Comparison of ENCODE assay signal across 9 cellular contexts in genomic region chr19:41646589-41647204, GRCh38. TPM values are rescaled to one million over a fixed set of nuclear protein-coding genes. Genes with fewer than 3 reads are reported as not detected.
A peak's percentile ranks its signal among the peaks of the same experiment; 100 is the strongest.
DNase-seq lines count a peak whose midpoint lies in the region; ATAC-seq and TF ChIP-seq lines count a peak whose summit lies in the region.
"Had no signal": no experiment of that assay in that cellular context is flagged by ENCODE, and none has a peak within 500 bp of the region (broad histone marks: within the 10 kb centered on the region; RNA-seq: fewer than 3 reads in every experiment).

No MANE protein-coding gene starts in this region.

- H3K27ac ChIP-seq in osteoblast (ENCODE audit: low read depth, low read length): no peak overlapping the region

- no peaks in the 10 kb centered on the region for H3K4me1 ChIP-seq in osteoblast (ENCODE audit: insufficient read depth, low read length)

- H3K79me2 ChIP-seq in osteoblast (ENCODE audit: insufficient read depth, low read length): no peaks in the 10 kb centered on the region

- H3K36me3 Mint-ChIP-seq in Calu3 (ENCODE audit: insufficient read depth, unreplicated experiment): no peaks in the 10 kb centered on the region
- H3K36me3 Mint-ChIP-seq in activated naive CD8-positive, alpha-beta T cell treated with anti-CD3 and anti-CD28 coated beads for 36 hours: no peaks in the 10 kb centered on the region

- no TSS peak for BruUV-seq in Calu3 (replicated peaks; lab: Mats Ljungman, UMichigan)

- TF ChIP-seq CTCF in Calu3 (IDR thresholded peaks at IDR 0.05; ENCODE audit: unreplicated experiment): peak; percentile 31
- peak; percentile 46 for TF ChIP-seq CTCF in osteoblast (IDR thresholded peaks at IDR 0.05; ENCODE audit: extremely low read depth, low read depth, low read length)

- no peak for DNase-seq in Calu3
- DNase-seq in NOMO-1 (lab: John Stamatoyannopoulos, UW; ENCODE audit: unreplicated experiment in 2 of 2): peak; percentile 16 to 18
- DNase-seq in activated naive CD8-positive, alpha-beta T cell treated with anti-CD3 and anti-CD28 coated beads for 36 hours: peak; percentile 49
- DNase-seq in osteoblast (ENCODE audit: insufficient read length, low spot score, missing footprints): no peak
- DNase-seq in 8988T: no peak
- no peak for DNase-seq in COR-L47 (lab: John Stamatoyannopoulos, UW)

- CTCF ChIA-PET in Calu3 (lab: Charles Lee): interaction anchor here (1.0 to 1.2 kb wide), 2 partner anchors 55 to 60 kb away, joined by 3 read pairs; no protein-coding TSS in a partner anchor

- ATAC-seq in HG03457 (IDR thresholded peaks at IDR 0.05; ENCODE audit: unreplicated experiment): no peak
- no peak for ATAC-seq in HG02763 (IDR thresholded peaks at IDR 0.05; ENCODE audit: unreplicated experiment)

- H3K27me3 ChIP-seq in osteoblast (ENCODE audit: insufficient read depth, low read length): peaks cover 2% of the 10 kb centered on the region

- no peak overlapping the region for H2AFZ ChIP-seq in osteoblast (ENCODE audit: low read length)

- H3K9me3 ChIP-seq in osteoblast (ENCODE audit: low read depth, low read length): no peaks in the 10 kb centered on the region

- H3K27me3 Mint-ChIP-seq in Calu3 (ENCODE audit: unreplicated experiment): peaks cover 15% of the 10 kb centered on the region
- peaks cover 40% of the 10 kb centered on the region for H3K27me3 Mint-ChIP-seq in activated naive CD8-positive, alpha-beta T cell treated with anti-CD3 and anti-CD28 coated beads for 36 hours

- no peak overlapping the region for H3K4me3 Mint-ChIP-seq in Calu3 (ENCODE audit: low read depth, unreplicated experiment)
- no peak overlapping the region for H3K4me3 Mint-ChIP-seq in activated naive CD8-positive, alpha-beta T cell treated with anti-CD3 and anti-CD28 coated beads for 36 hours

- no peaks in the 10 kb centered on the region for H3K9me3 Mint-ChIP-seq in Calu3 (ENCODE audit: low read depth, unreplicated experiment)
- H3K9me3 Mint-ChIP-seq in activated naive CD8-positive, alpha-beta T cell treated with anti-CD3 and anti-CD28 coated beads for 36 hours: no peaks in the 10 kb centered on the region

- H4K20me1 ChIP-seq in osteoblast (ENCODE audit: insufficient read depth, low read length): no peaks in the 10 kb centered on the region

- H3K4me1 Mint-ChIP-seq in Calu3 (ENCODE audit: low read depth, unreplicated experiment): peaks cover 28% of the 10 kb centered on the region
- H3K4me1 Mint-ChIP-seq in activated naive CD8-positive, alpha-beta T cell treated with anti-CD3 and anti-CD28 coated beads for 36 hours: peaks cover 5% of the 10 kb centered on the region

- H3K4me3 ChIP-seq in osteoblast (ENCODE audit: insufficient read depth, low read length): no peak overlapping the region

- no peak overlapping the region for H3K27ac Mint-ChIP-seq in Calu3 (ENCODE audit: unreplicated experiment)
- H3K27ac Mint-ChIP-seq in activated naive CD8-positive, alpha-beta T cell treated with anti-CD3 and anti-CD28 coated beads for 36 hours: no peak overlapping the region

- intact Hi-C loops in Calu3 (cut with micrococcal nuclease; ENCODE audit: unreplicated experiment): no loop called here

- no peaks in the 10 kb centered on the region for H3K36me3 ChIP-seq in osteoblast (ENCODE audit: insufficient read depth, low read length)

- H3K4me2 ChIP-seq in osteoblast (ENCODE audit: insufficient read depth, low read length): no peak overlapping the region

RNA-seq across cellular contexts. Expression of gene CEACAM4, which starts 19.8 kb away (rescaled TPM):
- not detected in 2 replicates for total RNA-seq in Calu3 (2022)
- not detected for total RNA-seq in activated naive CD8-positive, alpha-beta T cell treated with anti-CD3 and anti-CD28 coated beads for 36 hours
- total RNA-seq in osteoblast: not detected in 2 replicates
- total RNA-seq: astrocyte had no signal

RNA-seq across cellular contexts. Expression of gene CEACAM7, which starts 41.4 kb away (rescaled TPM):
- total RNA-seq in Calu3 (2022) (5.9 and 9.0 TPM in 2 replicates), osteoblast (not detected in 2 replicates)
- not detected for total RNA-seq in activated naive CD8-positive, alpha-beta T cell treated with anti-CD3 and anti-CD28 coated beads for 36 hours
- total RNA-seq: astrocyte had no signal

Comparison
In these comparisons a context has a peak if more than half of its experiments do, and no peak if none do; other contexts are left out.
1. DNase-seq: peak in NOMO-1 (2 of 2) and activated naive CD8-positive, alpha-beta T cell treated with anti-CD3 and anti-CD28 coated beads for 36 hours (single experiment); none in Calu3 (single experiment), osteoblast (single experiment), 8988T (single experiment) and COR-L47 (single experiment).